ENCODE assay signal across 8 cellular contexts in genomic region chr12:98516184-98516873, GRCh38.
A peak's percentile ranks its signal among the peaks of the same experiment; 100 is the strongest.
DNase-seq lines count a peak whose midpoint lies in the region; ATAC-seq and TF ChIP-seq lines count a peak whose summit lies in the region.

No MANE protein-coding gene starts in this region.

- peak; percentile 56 for ATAC-seq in GM21515 (IDR thresholded peaks at IDR 0.05; ENCODE audit: unreplicated experiment)

- H3K36me3 ChIP-seq in OCI-LY1 (ENCODE audit: insufficient read depth, low read length) (peaks cover 33% of the 10 kb centered on the region), muscle layer of colon (ENCODE audit: insufficient read depth, low read length) (no peaks in the 10 kb centered on the region)

- H3K9me2 ChIP-seq in OCI-LY1 (ENCODE audit: low read depth, low read length), result no peaks in the 10 kb centered on the region

- peak overlapping the region; percentile 95 for H3K27ac ChIP-seq in OCI-LY1 (ENCODE audit: low read depth, low read length, poor library complexity, severe bottlenecking)
- peak overlapping the region; percentile 98 for H3K27ac ChIP-seq in muscle layer of colon (ENCODE audit: low read depth, low read length)

- peak; percentile 51 for DNase-seq in DMS 273 treated with DMSO at 0.1 percent for 48 hours (lab: John Stamatoyannopoulos, UW)
- peak; percentile 52 for DNase-seq in HuH-7.5 (ENCODE audit: low spot score)
- DNase-seq in activated T-cell treated with anti-CD3 and anti-CD28 coated beads for 24 hours (ENCODE audit: low read depth), result peak; percentile 77
- peak; percentile 94 to 95 for DNase-seq in erythroblast (lab: John Stamatoyannopoulos, UW)
- DNase-seq in stimulated activated CD8-positive, alpha-beta memory T cell treated with anti-CD3 and anti-CD28 coated beads, Interleukin-7, amount 100 ng/mL, for 24 hours (ENCODE audit: low read depth), result peak; percentile 59

- H4K20me1 ChIP-seq in OCI-LY1 (ENCODE audit: insufficient read depth, low read length), result no peaks in the 10 kb centered on the region

- H3K4me1 ChIP-seq in OCI-LY1 (ENCODE audit: insufficient read depth, low read length, severe bottlenecking) (peaks cover 44% of the 10 kb centered on the region), muscle layer of colon (ENCODE audit: insufficient read depth, low read length) (peaks cover 17% of the 10 kb centered on the region)

- H2AFZ ChIP-seq in OCI-LY1 (ENCODE audit: low read length), result no peak overlapping the region

- H3K4me2 ChIP-seq in OCI-LY1 (ENCODE audit: low read length), result peak overlapping the region; percentile 72

- no peak for TF ChIP-seq POLR2A in erythroblast (IDR thresholded peaks at IDR 0.05; ENCODE audit: low read length)

- H3F3A ChIP-seq in OCI-LY1 (ENCODE audit: insufficient read depth, low read length), result no peaks in the 10 kb centered on the region

- H3K9me3 ChIP-seq in OCI-LY1 (ENCODE audit: low read length), result no peaks in the 10 kb centered on the region
- H3K9me3 ChIP-seq in muscle layer of colon (ENCODE audit: low read length), result no peaks in the 10 kb centered on the region

- H3K27me3 ChIP-seq in OCI-LY1 (ENCODE audit: insufficient read depth, low read length) (no peaks in the 10 kb centered on the region), muscle layer of colon (ENCODE audit: control insufficient read depth in 1 of 2, insufficient read depth in 2 of 2, low read length in 2 of 2) (no peaks in the 10 kb centered on the region)

- H3K9ac ChIP-seq in OCI-LY1 (ENCODE audit: low read length) (peak overlapping the region; percentile 93), muscle layer of colon (ENCODE audit: low read length) (peak overlapping the region; percentile 96)

- peak; percentile 75 for TF ChIP-seq CTCF in OCI-LY1 (IDR thresholded peaks at IDR 0.05; ENCODE audit: low read length)

- H3K4me3 ChIP-seq in OCI-LY1 (ENCODE audit: low read depth, low read length, poor library complexity, severe bottlenecking), result peak overlapping the region; percentile 82
- H3K4me3 ChIP-seq in muscle layer of colon (ENCODE audit: low read depth in 1 of 2, low read length in 2 of 2), result peak overlapping the region; percentile 94 to 99

- H3K79me2 ChIP-seq in OCI-LY1 (ENCODE audit: insufficient read depth, low read length), result peaks cover 57% of the 10 kb centered on the region

Comparison
In these comparisons a context has a peak if more than half of its experiments do, and no peak if none do; other contexts are left out.
1. Peak in every context shown above with its lines: DNase-seq, ATAC-seq, H3K4me3 ChIP-seq and H3K27ac ChIP-seq.